Comparison of ENCODE assay signal across 1 cellular context in the genomic region with DNA sequence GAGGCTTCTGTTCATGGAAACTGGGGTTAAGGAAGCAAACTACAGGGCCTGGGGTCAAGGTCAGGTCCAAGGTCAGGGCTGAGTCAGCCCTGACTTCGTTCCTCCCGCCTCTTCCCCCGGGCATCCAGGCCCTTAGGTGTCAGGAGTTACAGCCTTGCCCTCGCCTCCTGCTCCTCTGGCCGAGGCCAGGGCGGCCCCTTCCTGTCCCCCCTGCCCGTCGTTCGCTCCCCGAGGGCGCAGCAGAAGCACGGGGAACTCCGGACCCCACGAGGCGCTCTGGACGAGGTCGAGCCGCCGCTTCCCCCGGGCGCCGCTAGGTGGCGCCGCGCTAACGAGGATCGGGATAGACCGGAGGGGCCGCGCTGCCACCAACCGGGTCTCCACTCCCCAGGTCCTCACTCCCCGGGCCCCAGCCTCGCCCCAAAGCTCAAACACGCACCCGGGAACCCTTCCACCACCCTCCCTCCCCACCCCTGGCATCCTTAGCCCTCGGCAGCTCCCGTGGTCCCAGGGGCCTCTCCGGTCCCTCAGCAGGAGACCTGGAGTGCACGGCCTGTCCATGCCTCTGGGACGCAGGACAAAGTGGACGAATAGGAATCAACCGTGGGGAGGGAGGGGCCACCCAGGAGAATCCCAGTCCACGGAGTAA.
TF ChIP-seq lines count a peak whose summit lies in the region.

No MANE protein-coding gene starts in this region.

TF ChIP-seq in K562, 482 proteins besides CTCF, POLR2A, EP300 and RAD21 (continued from another document):
- TF ChIP-seq, protein P1, sequence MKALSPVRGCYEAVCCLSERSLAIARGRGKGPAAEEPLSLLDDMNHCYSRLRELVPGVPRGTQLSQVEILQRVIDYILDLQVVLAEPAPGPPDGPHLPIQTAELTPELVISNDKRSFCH (CRISPR knock-in tag; IDR thresholded peaks at IDR 0.05) = no peak
- TF ChIP-seq, protein P1 (tag; IDR thresholded peaks at IDR 0.05) = 0 out of 2 replicates have a peak, but pooled peaks have one; percentile 26
- no peak for TF ChIP-seq PCBP2 (IDR thresholded peaks at IDR 0.05; ENCODE audit: low read depth, low read length, poor library complexity, severe bottlenecking)
- TF ChIP-seq HNRNPLL (IDR thresholded peaks at IDR 0.05; ENCODE audit: low read depth, low read length, poor library complexity, severe bottlenecking) = no peak
- TF ChIP-seq PTBP1 (IDR thresholded peaks at IDR 0.05; ENCODE audit: low read depth, low read length) = no peak
- TF ChIP-seq, protein P2, sequence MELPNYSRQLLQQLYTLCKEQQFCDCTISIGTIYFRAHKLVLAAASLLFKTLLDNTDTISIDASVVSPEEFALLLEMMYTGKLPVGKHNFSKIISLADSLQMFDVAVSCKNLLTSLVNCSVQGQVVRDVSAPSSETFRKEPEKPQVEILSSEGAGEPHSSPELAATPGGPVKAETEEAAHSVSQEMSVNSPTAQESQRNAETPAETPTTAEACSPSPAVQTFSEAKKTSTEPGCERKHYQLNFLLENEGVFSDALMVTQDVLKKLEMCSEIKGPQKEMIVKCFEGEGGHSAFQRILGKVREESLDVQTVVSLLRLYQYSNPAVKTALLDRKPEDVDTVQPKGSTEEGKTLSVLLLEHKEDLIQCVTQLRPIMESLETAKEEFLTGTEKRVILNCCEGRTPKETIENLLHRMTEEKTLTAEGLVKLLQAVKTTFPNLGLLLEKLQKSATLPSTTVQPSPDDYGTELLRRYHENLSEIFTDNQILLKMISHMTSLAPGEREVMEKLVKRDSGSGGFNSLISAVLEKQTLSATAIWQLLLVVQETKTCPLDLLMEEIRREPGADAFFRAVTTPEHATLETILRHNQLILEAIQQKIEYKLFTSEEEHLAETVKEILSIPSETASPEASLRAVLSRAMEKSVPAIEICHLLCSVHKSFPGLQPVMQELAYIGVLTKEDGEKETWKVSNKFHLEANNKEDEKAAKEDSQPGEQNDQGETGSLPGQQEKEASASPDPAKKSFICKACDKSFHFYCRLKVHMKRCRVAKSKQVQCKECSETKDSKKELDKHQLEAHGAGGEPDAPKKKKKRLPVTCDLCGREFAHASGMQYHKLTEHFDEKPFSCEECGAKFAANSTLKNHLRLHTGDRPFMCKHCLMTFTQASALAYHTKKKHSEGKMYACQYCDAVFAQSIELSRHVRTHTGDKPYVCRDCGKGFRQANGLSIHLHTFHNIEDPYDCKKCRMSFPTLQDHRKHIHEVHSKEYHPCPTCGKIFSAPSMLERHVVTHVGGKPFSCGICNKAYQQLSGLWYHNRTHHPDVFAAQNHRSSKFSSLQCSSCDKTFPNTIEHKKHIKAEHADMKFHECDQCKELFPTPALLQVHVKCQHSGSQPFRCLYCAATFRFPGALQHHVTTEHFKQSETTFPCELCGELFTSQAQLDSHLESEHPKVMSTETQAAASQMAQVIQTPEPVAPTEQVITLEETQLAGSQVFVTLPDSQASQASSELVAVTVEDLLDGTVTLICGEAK (IDR thresholded peaks at IDR 0.05) = no peak
- TF ChIP-seq, protein P2 (CRISPR knock-in tag; IDR thresholded peaks at IDR 0.05) = no peak
- TF ChIP-seq ARHGAP35 (IDR thresholded peaks at IDR 0.05; ENCODE audit: partially characterized antibody) = no peak
